Comparison of ENCODE assay signal across 8 cellular contexts in the genomic region with DNA sequence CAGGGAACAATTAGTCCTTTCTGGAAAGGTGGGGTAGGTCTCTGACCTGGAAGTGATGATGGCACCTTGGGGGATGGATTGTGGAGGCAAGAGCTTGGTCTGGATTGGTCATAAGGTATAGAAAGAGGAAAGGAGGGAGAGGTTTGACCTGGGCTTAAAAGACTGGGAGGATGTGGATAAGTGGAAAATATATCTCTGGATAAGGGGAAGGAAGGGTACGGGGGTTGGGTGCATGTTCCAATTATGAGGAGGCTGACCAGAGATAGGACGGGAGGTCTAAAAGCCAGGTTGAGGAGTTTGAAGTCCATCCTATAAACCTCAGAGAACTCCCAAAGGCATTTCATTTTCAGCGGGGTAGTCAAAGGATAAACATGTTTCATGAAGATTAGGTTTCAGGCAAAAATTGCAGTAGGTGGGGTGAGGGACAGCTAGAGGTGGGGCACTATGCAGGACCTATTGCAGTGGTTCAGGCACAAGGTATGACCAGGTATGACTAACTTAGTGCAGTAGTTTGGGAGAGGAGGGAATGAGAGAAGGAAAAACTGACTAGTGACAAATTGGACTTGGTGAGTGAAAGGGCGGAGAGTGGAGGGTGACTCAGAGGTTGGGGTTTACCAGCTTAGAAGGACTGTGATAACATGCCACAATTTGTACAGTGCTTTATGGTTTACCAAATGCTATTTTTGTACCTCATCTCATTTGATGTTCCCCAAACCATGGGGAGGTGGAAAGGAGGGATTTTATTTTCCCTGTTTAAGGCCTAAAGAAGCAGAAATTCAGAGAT. TPM values are rescaled to one million over a fixed set of nuclear protein-coding genes. Genes with fewer than 3 reads are reported as not detected.
DNase-seq lines count a peak whose midpoint lies in the region; ATAC-seq, FAIRE-seq and TF ChIP-seq lines count a peak whose summit lies in the region.

No MANE protein-coding gene starts in this region.

- no peaks in the 10 kb centered on the region for H3K36me3 ChIP-seq in astrocyte (ENCODE audit: insufficient read depth, low read length)

- H3K27ac Mint-ChIP-seq in astrocyte (ENCODE audit: unreplicated experiment) (no peak overlapping the region), natural killer cell (peak overlapping the region in 1 of 2 donors; percentile 46)

- H3K36me3 Mint-ChIP-seq in astrocyte (ENCODE audit: low read depth, unreplicated experiment) (peaks cover 2% of the 10 kb centered on the region), natural killer cell (no peaks in the 10 kb centered on the region)

- peaks cover 9% of the 10 kb centered on the region for H3K4me1 Mint-ChIP-seq in astrocyte (ENCODE audit: low read depth, unreplicated experiment)
- peaks cover 28 to 48% of the 10 kb centered on the region in 2 donors for H3K4me1 Mint-ChIP-seq in natural killer cell

- H3K4me2 ChIP-seq in astrocyte (ENCODE audit: low read length): peak overlapping the region; percentile 34

- H3K9me3 Mint-ChIP-seq in astrocyte (ENCODE audit: unreplicated experiment) (no peaks in the 10 kb centered on the region), natural killer cell (no peaks in the 10 kb centered on the region)

- no peaks in the 10 kb centered on the region for H3K9me3 ChIP-seq in astrocyte (ENCODE audit: insufficient read depth, low read depth, low read length)

- H3K27me3 ChIP-seq in astrocyte (ENCODE audit: insufficient read depth, low read length) (no peaks in the 10 kb centered on the region), dorsolateral prefrontal cortex (no peaks in the 10 kb centered on the region)

- no peak overlapping the region for H3K4me3 ChIP-seq in astrocyte (ENCODE audit: insufficient read depth, low read depth, low read length)
- no peak overlapping the region for H3K4me3 ChIP-seq in dorsolateral prefrontal cortex

- TF ChIP-seq CTCF in astrocyte (IDR thresholded peaks at IDR 0.05; ENCODE audit: insufficient read depth, low read depth, low read length) (no peak), natural killer cell (IDR thresholded peaks at IDR 0.05) (no peak), dorsolateral prefrontal cortex (IDR thresholded peaks at IDR 0.05 in 54 of 56, conservative IDR thresholded peaks at IDR 0.05 in 2 of 56; ENCODE audit: low read depth in 1 of 56, partially characterized antibody in 56 of 56) (no peak)

- DNase-seq in AG08396 (ENCODE audit: low spot score) (peak; percentile 65), LHCN-M2 (ENCODE audit: low read depth) (peak; percentile 85), astrocyte (ENCODE audit: low read depth) (peak; percentile 93), natural killer cell (no peak), COLO829 (ENCODE audit: low spot score) (no peak), dorsolateral prefrontal cortex (no peak)

- H3K79me2 ChIP-seq in astrocyte (ENCODE audit: insufficient read depth, low read length): peaks cover 69% of the 10 kb centered on the region

- ATAC-seq in natural killer cell (peak; percentile 63 to 90 (median 83)), GM21737 (IDR thresholded peaks at IDR 0.05; ENCODE audit: unreplicated experiment) (no peak), HG03460 (IDR thresholded peaks at IDR 0.05; ENCODE audit: unreplicated experiment) (no peak)

- no peaks in the 10 kb centered on the region for H3K27me3 Mint-ChIP-seq in astrocyte (ENCODE audit: low read depth, unreplicated experiment)
- no peaks in the 10 kb centered on the region for H3K27me3 Mint-ChIP-seq in natural killer cell (ENCODE audit: low read depth in 2 of 2)

- peak overlapping the region; percentile 16 for H3K27ac ChIP-seq in astrocyte (ENCODE audit: low read depth, low read length)
- H3K27ac ChIP-seq in dorsolateral prefrontal cortex: peak overlapping the region in 4 of 59 donors; percentile 1 to 14 (median 8)

- peak; percentile 85 for FAIRE-seq in astrocyte (lab: Jason Lieb, UNC)

- H3K9ac ChIP-seq in astrocyte (ENCODE audit: low read length): no peak overlapping the region

- H3K4me1 ChIP-seq in astrocyte (ENCODE audit: insufficient read depth, low read length): peaks cover 3% of the 10 kb centered on the region

- no peak overlapping the region for H2AFZ ChIP-seq in astrocyte (ENCODE audit: low read depth, low read length)

- intact Hi-C loops in natural killer cell (cut with micrococcal nuclease) (no loop called here), dorsolateral prefrontal cortex (cut with DNase I) (no loop called here)

- H3K4me3 Mint-ChIP-seq in astrocyte (ENCODE audit: unreplicated experiment) (peak overlapping the region; percentile 12), natural killer cell (no peak overlapping the region)

- peaks cover 60% of the 10 kb centered on the region for H4K20me1 ChIP-seq in astrocyte (ENCODE audit: insufficient read depth, low read length)

RNA-seq across cellular contexts. Expression of a gene that starts 10.7 kb away (rescaled TPM):
- 12.5 and 13.0 TPM in 2 replicates for total RNA-seq in LHCN-M2 (2014; rRNA removed)
- polyA plus RNA-seq in LHCN-M2 (2012): 4.1 TPM
- 16.3 and 18.0 TPM in 2 replicates for total RNA-seq in astrocyte
- 10 to 100 TPM; 21.0 to 24.2 (median 23.8) TPM for total RNA-seq in natural killer cell
- 100 to 1,000 TPM in 47 of 120 experiments, 10 to 100 TPM in 73; 30.4 to 316 (median 86.1) TPM for total RNA-seq in dorsolateral prefrontal cortex

Comparison
In these comparisons a context has a peak if more than half of its experiments do, and no peak if none do; other contexts are left out.
1. DNase-seq: peak in AG08396 (single experiment), LHCN-M2 (single experiment) and astrocyte (single experiment); none in natural killer cell (single experiment), COLO829 (single experiment) and dorsolateral prefrontal cortex (0 of 10).
2. ATAC-seq: peak in natural killer cell (3 of 3); none in GM21737 (single experiment) and HG03460 (single experiment).